ENCODE assay signal across 8 cellular contexts in genomic region chr19:55258828-55259539, GRCh38. TPM values are rescaled to one million over a fixed set of nuclear protein-coding genes. Genes with fewer than 3 reads are reported as not detected.
DNase-seq lines count a peak whose midpoint lies in the region; ATAC-seq and TF ChIP-seq lines count a peak whose summit lies in the region.

PPP6R1 (minus strand) TSS chr19:55259017; CDS start chr19:55247103, 11,914 bp downstream.

- H3K4me2 ChIP-seq in PC-3 (ENCODE audit: low read length): peak within 1 kb of the TSS; percentile 92

- POLR2A ChIA-PET in PC-3 (lab: Charles Lee; ENCODE audit: unreplicated experiment): interaction anchor here (0.6 to 1.3 kb wide), 6 partner anchors 21 to 224 kb away, joined by 3 to 10 read pairs (median 6); partner anchors contain the start of genes HSPBP1 and KMT5C

- H3K27ac ChIP-seq in PC-3 (ENCODE audit: low read length) (peak within 1 kb of the TSS; percentile 95), epithelial cell of prostate (peak within 1 kb of the TSS; percentile 93)

- H3K9me3 ChIP-seq in PC-3 (ENCODE audit: low read length) (no peaks in the 10 kb centered on the region), mucosa of descending colon (no peaks in the 10 kb centered on the region)

- peaks cover 8% of the 10 kb centered on the region for H3F3A ChIP-seq in PC-3 (ENCODE audit: low read length, unreplicated experiment)

- peaks cover 50% of the 10 kb centered on the region for H3K79me2 ChIP-seq in PC-3 (ENCODE audit: low read length)

- intact Hi-C loops in PC-3 (cut with micrococcal nuclease) (loop anchor here (1.0 to 5.0 kb wide), 4 partner anchors 21 to 92 kb away; partner anchors contain the start of genes DNAAF3 and HSPBP1), mucosa of descending colon (cut with DNase I, micrococcal nuclease) (no loop called here)

- peak; percentile 23; the same call in 1 of the 2 replicates for TF ChIP-seq RAD21 in Ishikawa (IDR thresholded peaks at IDR 0.05; ENCODE audit: low read depth)

- peaks cover 30% of the 10 kb centered on the region for H4K20me1 ChIP-seq in PC-3 (ENCODE audit: low read length)

- no peaks in the 10 kb centered on the region for H3K27me3 ChIP-seq in PC-3 (ENCODE audit: low read length)

- H3K36me3 ChIP-seq in PC-3 (ENCODE audit: low read depth, low read length) (no peaks in the 10 kb centered on the region), mucosa of descending colon (ENCODE audit: low read depth) (peaks cover 6% of the 10 kb centered on the region)

- BruUV-seq in PC-3 (replicated peaks; lab: Mats Ljungman, UMichigan): no TSS peak

- CTCF ChIA-PET in PC-3 (lab: Charles Lee): interaction anchor here (0.6 kb wide), 2 partner anchors 19 to 118 kb away, joined by 3 to 9 read pairs; no protein-coding TSS in a partner anchor

- ATAC-seq in GM21576 (IDR thresholded peaks at IDR 0.05; ENCODE audit: unreplicated experiment): peak; percentile 54
- peak; percentile 78 for ATAC-seq in PC-3
- peak; percentile 93 for ATAC-seq in mucosa of descending colon

- TF ChIP-seq CTCF in PC-3 (conservative IDR thresholded peaks at IDR 0.05; ENCODE audit: low read depth, low read length) (no peak), mucosa of descending colon (IDR thresholded peaks at IDR 0.05) (peak; percentile 31)

- H3K4me3 ChIP-seq in PC-3 (ENCODE audit: low read length) (peak within 1 kb of the TSS; percentile 95), mucosa of descending colon (peak within 1 kb of the TSS; percentile 90)

- DNase-seq in DMS114 treated with DMSO at 0.1 percent for 48 hours (lab: John Stamatoyannopoulos, UW; ENCODE audit: unreplicated experiment) (peak; percentile 99), PC-3 (peak; percentile 100), activated T-cell treated with anti-CD3 and anti-CD28 coated beads for 48 hours (ENCODE audit: low read depth) (peak; percentile 97), epithelial cell of prostate (ENCODE audit: low read depth, low spot score) (peak; percentile 97), mucosa of descending colon (peak; percentile 98 to 99 (median 98))
- peak; percentile 92 for DNase-seq in stimulated activated CD8-positive, alpha-beta memory T cell treated with anti-CD3 and anti-CD28 coated beads, Interleukin-4, amount 100 ng/mL, for 24 hours (ENCODE audit: low read depth)

- no peak; the same call in 1 of the 2 replicates for TF ChIP-seq EP300 in Ishikawa (IDR thresholded peaks at IDR 0.05; ENCODE audit: borderline replicate concordance)

- peak within 1 kb of the TSS; percentile 73 for H2AFZ ChIP-seq in PC-3 (ENCODE audit: low read length)

- no peaks in the 10 kb centered on the region for H3K9me2 ChIP-seq in PC-3 (replicated peaks; ENCODE audit: low read length)

- H3K9ac ChIP-seq in PC-3 (ENCODE audit: low read length): peak within 1 kb of the TSS; percentile 97

- H3K4me1 ChIP-seq in PC-3 (ENCODE audit: insufficient read depth, low read length) (peaks cover 40% of the 10 kb centered on the region), mucosa of descending colon (ENCODE audit: low read depth) (peaks cover 38% of the 10 kb centered on the region)

TF ChIP-seq in Ishikawa, 13 proteins besides CTCF, POLR2A, EP300 and RAD21:
- peak; percentile 90 for TF ChIP-seq NFIC (IDR thresholded peaks at IDR 0.05)
- peak; percentile 52; the same call in 1 of the 2 replicates for TF ChIP-seq YY1 (IDR thresholded peaks at IDR 0.05; ENCODE audit: low read depth)
- no peak for TF ChIP-seq USF1 (IDR thresholded peaks at IDR 0.05)
- TF ChIP-seq CREB1 (IDR thresholded peaks at IDR 0.05; ENCODE audit: low read depth): peak; percentile 41; the same call in 1 of the 2 replicates
- no peak; the same call in none of the 2 replicates for TF ChIP-seq EGR1 (IDR thresholded peaks at IDR 0.05)
- peak; percentile 72 for TF ChIP-seq CEBPB (IDR thresholded peaks at IDR 0.05)
- no peak for TF ChIP-seq REST (IDR thresholded peaks at IDR 0.05; ENCODE audit: low read depth)
- TF ChIP-seq TAF1 (IDR thresholded peaks at IDR 0.05; ENCODE audit: low read depth): peak; percentile 73
- peak; percentile 85 for TF ChIP-seq TCF12 (IDR thresholded peaks at IDR 0.05; ENCODE audit: low read depth)
- TF ChIP-seq MAX (IDR thresholded peaks at IDR 0.05): peak; percentile 70; the same call in 1 of the 2 replicates
- TF ChIP-seq FOXM1 (IDR thresholded peaks at IDR 0.05; ENCODE audit: borderline replicate concordance, low read depth): peak; percentile 52; the same call in 1 of the 2 replicates
- TF ChIP-seq ZBTB7A (IDR thresholded peaks at IDR 0.05; ENCODE audit: low read depth): no peak
- peak; percentile 42 for TF ChIP-seq TEAD4 (IDR thresholded peaks at IDR 0.05)
TF ChIP-seq in Ishikawa: peak in this region for 9.

RNA-seq across cellular contexts. Expression of gene PPP6R1, which starts in this region (rescaled TPM):
- 159 and 221 TPM in 2 replicates for total RNA-seq in PC-3 (2014; rRNA removed)
- total RNA-seq in mucosa of descending colon: 10 to 100 TPM; 60.0 to 72.9 (median 65.9) TPM

Comparison
In these comparisons a context has a peak if more than half of its experiments do, and no peak if none do; other contexts are left out.
1. Peak in every context shown above with its lines: DNase-seq, ATAC-seq, H3K4me3 ChIP-seq and H3K27ac ChIP-seq.